Comparison of ENCODE assay signal across 24 cellular contexts in the genomic region with DNA sequence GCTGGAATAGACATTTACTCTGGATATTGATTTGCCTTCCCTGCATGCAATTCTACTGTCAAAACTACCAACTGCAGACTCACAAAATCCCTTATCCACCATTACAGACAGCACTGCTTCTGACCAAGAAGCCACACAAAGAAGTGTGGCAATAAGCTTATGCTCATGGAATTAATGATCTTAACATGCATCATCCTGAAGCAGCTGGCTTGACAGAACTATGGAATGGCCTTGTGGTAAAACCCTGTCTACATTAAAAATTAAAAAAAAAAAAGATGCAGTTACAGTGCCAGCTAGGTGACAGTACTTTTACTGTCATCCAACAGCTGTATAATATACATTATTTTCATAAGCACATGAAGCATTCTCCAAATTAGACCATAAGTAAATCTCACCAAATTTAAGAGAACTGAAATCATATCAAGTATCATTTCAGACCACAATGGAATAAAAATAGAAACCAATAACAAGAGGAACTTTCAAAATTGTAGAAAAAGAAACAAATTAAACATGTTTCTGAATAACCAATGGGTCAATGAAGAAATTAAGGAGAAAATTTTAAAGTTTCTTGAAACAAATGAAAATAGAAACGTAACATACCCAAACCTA.
"Had no signal": no experiment of that assay in that cellular context is flagged by ENCODE, and none has a peak within 500 bp of the region (broad histone marks: within the 10 kb centered on the region; RNA-seq: fewer than 3 reads in every experiment).

No MANE protein-coding gene starts in this region.

- H3K36me3 ChIP-seq: adrenal gland, brain microvascular endothelial cell, lower lobe of right lung, neural progenitor cell, prostate gland, upper lobe of left lung had no signal

- H3K4me2 ChIP-seq: hepatocyte, neural progenitor cell had no signal

- H3K4me3 Mint-ChIP-seq: activated T-helper 17 cell treated with anti-CD3 and anti-CD28 coated beads, Interleukin-2, amount 50 U/mL, for 72 hours; immature natural killer cell; naive thymus-derived CD8-positive, alpha-beta T cell; neural progenitor cell; T-helper 2 cell treated with Interferon-gamma antibody and Interleukin-4, amounts not matched to agents 5 μg/mL and 100 μg/mL, for 36 hours had no signal

- H3K27me3 ChIP-seq: adrenal gland, ascending aorta, brain microvascular endothelial cell, esophagus muscularis mucosa, hepatocyte, neural progenitor cell, spleen, upper lobe of left lung had no signal

- H3K27me3 Mint-ChIP-seq: activated T-helper 17 cell treated with anti-CD3 and anti-CD28 coated beads, Interleukin-2, amount 50 U/mL, for 72 hours; naive thymus-derived CD8-positive, alpha-beta T cell had no signal

- H3K4me1 ChIP-seq: adrenal gland, ascending aorta, esophagus muscularis mucosa, lower lobe of right lung, neural progenitor cell, prostate gland, upper lobe of left lung had no signal

- H3K9me3 ChIP-seq: adrenal gland, prostate gland had no signal

- H3K4me1 Mint-ChIP-seq: immature natural killer cell, neural progenitor cell had no signal

- H3K27ac ChIP-seq: adrenal gland, ascending aorta, brain microvascular endothelial cell, esophagus muscularis mucosa, hepatocyte, lower lobe of right lung, neural progenitor cell, prostate gland, spleen, upper lobe of left lung had no signal

- H3K27ac Mint-ChIP-seq: activated naive CD4-positive, alpha-beta T cell treated with anti-CD3 and anti-CD28 coated beads, Interleukin-2, amount 50 U/mL, for 72 hours; activated T-helper 17 cell treated with anti-CD3 and anti-CD28 coated beads, Interleukin-2, amount 50 U/mL, for 72 hours; immature natural killer cell; naive thymus-derived CD8-positive, alpha-beta T cell; neural progenitor cell; T-helper 2 cell treated with Interferon-gamma antibody and Interleukin-4, amounts not matched to agents 5 μg/mL and 100 μg/mL, for 36 hours had no signal

- H3K9ac ChIP-seq: neural progenitor cell had no signal

- FAIRE-seq: frontal cortex, TTC549 had no signal

- H3K4me3 ChIP-seq: adrenal gland, ascending aorta, esophagus muscularis mucosa, hepatocyte, lower lobe of right lung, neural progenitor cell, prostate gland, spleen, upper lobe of left lung had no signal

- DNase-seq: activated T-cell treated with anti-CD3 and anti-CD28 coated beads, Interleukin-2, amount 50 U/mL, for 1 hour; adrenal gland; brain microvascular endothelial cell; caudate nucleus; dermis blood vessel endothelial cell; glutamatergic neuron; immature natural killer cell; lower lobe of right lung; naive thymus-derived CD8-positive, alpha-beta T cell; spleen; stimulated activated CD4-positive, alpha-beta T cell treated with anti-CD3 and anti-CD28 coated beads, Interleukin-4, amount 100 ng/mL, for 1 hour; stimulated activated naive CD8-positive, alpha-beta T cell treated with anti-CD3 and anti-CD28 coated beads, Interleukin-15, Interleukin-2, amounts not matched to agents 100 U/mL and 50 U/mL, for 24 hours; upper lobe of left lung had no signal

- ATAC-seq: activated naive CD4-positive, alpha-beta T cell treated with anti-CD3 and anti-CD28 coated beads, Interleukin-2, amount 50 U/mL, for 72 hours; activated T-helper 17 cell treated with anti-CD3 and anti-CD28 coated beads, Interleukin-2, amount 50 U/mL, for 72 hours; left lobe of liver; lower lobe of right lung; naive thymus-derived CD8-positive, alpha-beta T cell; stimulated activated naive CD8-positive, alpha-beta T cell treated with anti-CD3 and anti-CD28 coated beads, Interleukin-15, Interleukin-2, amounts not matched to agents 100 U/mL and 50 U/mL, for 24 hours had no signal

- H2AFZ ChIP-seq: hepatocyte, neural progenitor cell had no signal
